In genomic region chr4:70838400-70838971, GRCh38 we compare ENCODE assay signal across 8 cellular contexts. TPM values are rescaled to one million over a fixed set of nuclear protein-coding genes. Genes with fewer than 3 reads are reported as not detected.
DNase-seq lines count a peak whose midpoint lies in the region; ATAC-seq, FAIRE-seq and TF ChIP-seq lines count a peak whose summit lies in the region.

No MANE protein-coding gene starts in this region.

- CTCF ChIA-PET in AG04450 (lab: Charles Lee) = interaction anchor here (0.7 to 2.4 kb wide), 6 partner anchors 64 to 356 kb away, joined by 3 to 9 read pairs (median 4); partner anchors contain the start of gene MOB1B

- TF ChIP-seq EP300 in suprapubic skin (IDR thresholded peaks at IDR 0.05) = no peak

- H3K27ac Mint-ChIP-seq in activated naive CD8-positive, alpha-beta T cell treated with anti-CD3 and anti-CD28 coated beads, Interleukin-2, amount 10 ng/mL, durations not matched to agents 7 days and 5 days = peak overlapping the region; percentile 94

- peak overlapping the region; percentile 97 for H3K4me3 Mint-ChIP-seq in activated naive CD8-positive, alpha-beta T cell treated with anti-CD3 and anti-CD28 coated beads, Interleukin-2, amount 10 ng/mL, durations not matched to agents 7 days and 5 days

- no peaks in the 10 kb centered on the region for H3K9me3 Mint-ChIP-seq in activated naive CD8-positive, alpha-beta T cell treated with anti-CD3 and anti-CD28 coated beads, Interleukin-2, amount 10 ng/mL, durations not matched to agents 7 days and 5 days

- no peaks in the 10 kb centered on the region for H3K27me3 Mint-ChIP-seq in activated naive CD8-positive, alpha-beta T cell treated with anti-CD3 and anti-CD28 coated beads, Interleukin-2, amount 10 ng/mL, durations not matched to agents 7 days and 5 days

- H3K36me3 Mint-ChIP-seq in activated naive CD8-positive, alpha-beta T cell treated with anti-CD3 and anti-CD28 coated beads, Interleukin-2, amount 10 ng/mL, durations not matched to agents 7 days and 5 days = peaks cover 13% of the 10 kb centered on the region

- TF ChIP-seq CTCF in AG04450 (IDR thresholded peaks at IDR 0.05; ENCODE audit: low read depth, low read length) (no peak), HFF-Myc (IDR thresholded peaks at IDR 0.05; ENCODE audit: low read depth, low read length, missing control alignments) (no peak), kidney (IDR thresholded peaks at IDR 0.05; ENCODE audit: borderline replicate concordance, extremely low read depth, insufficient read depth) (no peak), suprapubic skin (IDR thresholded peaks at IDR 0.05) (no peak)

- H3K4me1 Mint-ChIP-seq in activated naive CD8-positive, alpha-beta T cell treated with anti-CD3 and anti-CD28 coated beads, Interleukin-2, amount 10 ng/mL, durations not matched to agents 7 days and 5 days = peaks cover 22% of the 10 kb centered on the region

- TF ChIP-seq POLR2A in suprapubic skin (IDR thresholded peaks at IDR 0.05) = no peak
- TF ChIP-seq POLR2A in H54 (IDR thresholded peaks at IDR 0.05; ENCODE audit: low read depth, low read length) = no peak

- WGBS in suprapubic skin = under 1% methylated on average over 11 of the region's 11 CpGs

- FAIRE-seq in kidney (lab: Jason Lieb, UNC) (no peak), H54 (lab: Jason Lieb, UNC) (no peak)

- H3K9ac ChIP-seq in kidney (ENCODE audit: low read length in 2 of 2) = peak overlapping the region; percentile 90 to 91

- H3K4me3 ChIP-seq in AG04450 (ENCODE audit: low read depth, low read length) = peak overlapping the region; percentile 99
- H3K4me3 ChIP-seq in HFF-Myc (replicated peaks; ENCODE audit: low read depth, low read length) = peak overlapping the region; percentile 77
- H3K4me3 ChIP-seq in kidney (ENCODE audit: low read length in 2 of 2) = peak overlapping the region; percentile 84 to 93
- H3K4me3 ChIP-seq in suprapubic skin = peak overlapping the region; percentile 100

- H3K9me3 ChIP-seq in AG04450 (ENCODE audit: control insufficient read depth, insufficient read depth, low read length) = no peaks in the 10 kb centered on the region; the same call in 1 of the 2 replicates
- H3K9me3 ChIP-seq in kidney (ENCODE audit: control insufficient read depth in 1 of 2, low read length in 2 of 2) = no peaks in the 10 kb centered on the region
- no peaks in the 10 kb centered on the region for H3K9me3 ChIP-seq in suprapubic skin

- peaks cover 3 to 9% of the 10 kb centered on the region in 2 donors for H3K4me1 ChIP-seq in kidney (ENCODE audit: control insufficient read depth in 1 of 2, insufficient read depth in 1 of 2, low read depth in 1 of 2, low read length in 2 of 2)
- peaks cover 29% of the 10 kb centered on the region for H3K4me1 ChIP-seq in suprapubic skin

- ATAC-seq in activated naive CD8-positive, alpha-beta T cell treated with anti-CD3 and anti-CD28 coated beads, Interleukin-2, amount 10 ng/mL, durations not matched to agents 7 days and 5 days (ENCODE audit: low read depth) = no peak
- ATAC-seq in HG03457 (IDR thresholded peaks at IDR 0.05; ENCODE audit: unreplicated experiment) (no peak), HG02973 (IDR thresholded peaks at IDR 0.05; ENCODE audit: unreplicated experiment) (no peak)

- H3K36me3 ChIP-seq in kidney (ENCODE audit: control insufficient read depth in 1 of 2, insufficient read depth in 2 of 2, low read length in 2 of 2) (peaks cover 4 to 5% of the 10 kb centered on the region in 2 donors), suprapubic skin (peaks cover 18% of the 10 kb centered on the region)

- DNase-seq in AG04450 (ENCODE audit: low read depth, low spot score) = no peak
- no peak for DNase-seq in HFF-Myc (ENCODE audit: extremely low read depth, low read depth)
- DNase-seq in activated naive CD8-positive, alpha-beta T cell treated with anti-CD3 and anti-CD28 coated beads, Interleukin-2, amount 10 ng/mL, durations not matched to agents 7 days and 5 days = no peak
- DNase-seq in kidney = no peak
- no peak for DNase-seq in suprapubic skin (ENCODE audit: low spot score in 2 of 2)
- DNase-seq in H54 (ENCODE audit: insufficient read length, low spot score) = no peak

- intact Hi-C loops in kidney (cut with DNase I) = no loop called here

- peak overlapping the region; percentile 61 for H3K27ac ChIP-seq in AG04450 (ENCODE audit: low read depth, low read length)
- H3K27ac ChIP-seq in kidney (ENCODE audit: low read depth in 2 of 2, low read length in 2 of 2) = peak overlapping the region; percentile 87 to 90
- peak overlapping the region; percentile 99 for H3K27ac ChIP-seq in suprapubic skin

- POLR2A ChIA-PET in AG04450 (lab: Yijun Ruan, JAX) = interaction anchor here (0.6 to 2.1 kb wide), 12 partner anchors 10 to 497 kb away, joined by 3 to 17 read pairs (median 4); partner anchors contain the start of gene MOB1B
- POLR2A ChIA-PET in activated naive CD8-positive, alpha-beta T cell treated with anti-CD3 and anti-CD28 coated beads, Interleukin-2, amount 10 ng/mL, durations not matched to agents 7 days and 5 days (lab: Charles Lee) = interaction anchor here (0.8 to 3.1 kb wide), 14 partner anchors 9 to 349 kb away, joined by 3 to 35 read pairs (median 5); partner anchors contain the start of genes DCK and MOB1B

- H3K27me3 ChIP-seq in AG04450 (ENCODE audit: control insufficient read depth, insufficient read depth, low read length) (no peaks in the 10 kb centered on the region), suprapubic skin (no peaks in the 10 kb centered on the region)

RNA-seq across cellular contexts. Expression of gene GRSF1, which starts 1.2 kb away (rescaled TPM):
- polyA plus RNA-seq in AG04450 (2011; rRNA removed) = 85.7 and 120 TPM in 2 replicates
- 46.8 and 69.2 TPM in 2 replicates for polyA minus RNA-seq in AG04450 (2011; rRNA and poly(A)+ RNA removed)
- total RNA-seq in activated naive CD8-positive, alpha-beta T cell treated with anti-CD3 and anti-CD28 coated beads, Interleukin-2, amount 10 ng/mL, durations not matched to agents 7 days and 5 days = 10 to 100 TPM; 58.6 to 61.0 TPM
- 56.6 TPM for total RNA-seq in kidney
- 64.9 TPM for polyA plus RNA-seq in kidney (ENCODE audit: insufficient read depth, low read depth, low replicate concordance)
- total RNA-seq in suprapubic skin = 10 to 100 TPM; 37.5 to 54.2 (median 46.7) TPM
